Comparison of ENCODE assay signal across 8 cellular contexts in genomic region chr13:31043891-31044657, GRCh38.
DNase-seq lines count a peak whose midpoint lies in the region; ATAC-seq and TF ChIP-seq lines count a peak whose summit lies in the region.

No MANE protein-coding gene starts in this region.

- peak; percentile 68 for ATAC-seq in GM18870 (IDR thresholded peaks at IDR 0.05; ENCODE audit: unreplicated experiment)
- peak; percentile 70 for ATAC-seq in HG03103 (IDR thresholded peaks at IDR 0.05; ENCODE audit: low read depth, unreplicated experiment)

- DNase-seq in AG08396 (ENCODE audit: low spot score) (peak; percentile 81), NCI-H345 (lab: John Stamatoyannopoulos, UW) (peak; percentile 76), mammary epithelial cell (peak; percentile 72), kidney epithelial cell (ENCODE audit: low read depth) (no peak)
- DNase-seq in activated CD4-positive, CD25-positive, alpha-beta regulatory T cell (lab: John Stamatoyannopoulos, UW) = peak; percentile 50 to 66 (median 59)
- DNase-seq in stimulated activated CD4-positive, alpha-beta T cell treated with anti-CD3 and anti-CD28 coated beads, Interleukin-2, amount 100 ng/mL, for 24 hours = peak; percentile 82 to 85

- in situ Hi-C loops in mammary epithelial cell (cut with MboI; ENCODE audit: low sequenced_read_pairs in 2 of 2) = loop anchor here in 1 of 2 donors (10.0 to 25.0 kb wide), 3 partner anchors 239 to 907 kb away; no protein-coding TSS in a partner anchor

- no TSS peak for BruUV-seq in mammary epithelial cell (replicated peaks; lab: Mats Ljungman, UMichigan)

- H3K9ac ChIP-seq in mammary epithelial cell (ENCODE audit: insufficient read depth, low read length) = no peak overlapping the region

- H3K9me3 ChIP-seq in mammary epithelial cell (replicated peaks; ENCODE audit: insufficient read depth, low read length) = no peaks in the 10 kb centered on the region

- H4K20me1 ChIP-seq in mammary epithelial cell (ENCODE audit: insufficient read depth, low read length) = no peaks in the 10 kb centered on the region

- H3K4me1 ChIP-seq in mammary epithelial cell (ENCODE audit: insufficient read depth, low read length) = peaks cover 38% of the 10 kb centered on the region

- no peaks in the 10 kb centered on the region for H3K36me3 ChIP-seq in mammary epithelial cell (ENCODE audit: insufficient read depth, low read length)
- H3K36me3 ChIP-seq in kidney epithelial cell (ENCODE audit: control insufficient read depth, insufficient read depth, low read length) = no peaks in the 10 kb centered on the region

- H2AFZ ChIP-seq in mammary epithelial cell (ENCODE audit: low read depth, low read length) = no peak overlapping the region

- CTCF ChIA-PET in mammary epithelial cell (lab: Charles Lee; ENCODE audit: low non-redundant PET) = interaction anchor here (0.6 to 1.6 kb wide), 4 partner anchors 65 to 513 kb away, joined by 3 to 4 read pairs (median 3); no protein-coding TSS in a partner anchor

- no peaks in the 10 kb centered on the region for H3K27me3 ChIP-seq in mammary epithelial cell (ENCODE audit: insufficient read depth, low read length)
- no peaks in the 10 kb centered on the region for H3K27me3 ChIP-seq in kidney epithelial cell (ENCODE audit: control insufficient read depth, insufficient read depth, low read length)

- 48% methylated on average over 22 of the region's 25 CpGs for WGBS in mammary epithelial cell (ENCODE audit: low coverage, missing lambda C conversion rate)

- dilution Hi-C loops in mammary epithelial cell (cut with HindIII; ENCODE audit: low sequenced_read_pairs) = no loop called here

- intact Hi-C loops in mammary epithelial cell (cut with micrococcal nuclease) = loop anchor here (1.0 to 10.0 kb wide), 10 partner anchors 49 to 912 kb away; partner anchors contain the start of genes HMGB1 and USPL1

- peak; percentile 97 to 98 for TF ChIP-seq CTCF in mammary epithelial cell (conservative IDR thresholded peaks at IDR 0.05 in 1 of 2, IDR thresholded peaks at IDR 0.05 in 1 of 2; ENCODE audit: extremely low read depth in 1 of 2, insufficient read depth in 1 of 2, low read depth in 1 of 2, low read length in 2 of 2)
- TF ChIP-seq CTCF in kidney epithelial cell (IDR thresholded peaks at IDR 0.05; ENCODE audit: insufficient read depth, low read length, poor library complexity, severe bottlenecking) = peak; percentile 96

- no peak overlapping the region for H3K4me2 ChIP-seq in mammary epithelial cell (ENCODE audit: insufficient read depth, low read depth, low read length)

- H3K27ac ChIP-seq in mammary epithelial cell (ENCODE audit: insufficient read depth, low read depth, low read length) = no peak overlapping the region

- H3K4me3 ChIP-seq in mammary epithelial cell (replicated peaks in 1 of 3; ENCODE audit: insufficient read depth in 1 of 3, low read depth in 2 of 3, low read length in 3 of 3) (no peak overlapping the region), kidney epithelial cell (ENCODE audit: low read depth, low read length) (no peak overlapping the region)

- no peaks in the 10 kb centered on the region for H3K79me2 ChIP-seq in mammary epithelial cell (ENCODE audit: insufficient read depth, low read length)
